In the genomic region with DNA sequence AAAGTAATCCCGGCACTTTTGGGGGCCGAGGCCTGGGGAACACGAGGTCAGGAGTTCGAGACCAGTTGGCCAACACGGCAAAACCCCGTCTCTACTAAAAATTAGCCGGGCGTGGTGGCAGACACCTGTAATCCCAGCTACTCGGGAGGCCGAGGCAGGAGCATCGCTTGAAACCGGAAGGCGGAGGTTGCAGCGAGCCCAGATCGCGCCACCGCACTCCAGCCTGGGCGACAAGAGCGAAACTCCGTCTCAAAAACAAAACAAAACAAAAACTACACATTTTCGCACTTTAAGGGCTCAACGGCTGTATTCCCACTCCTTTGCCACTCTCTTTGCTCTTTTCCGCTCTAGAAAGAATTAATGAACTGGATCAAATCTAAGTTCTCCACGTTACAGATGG, we compare ENCODE assay signal across 8 cellular contexts. TPM values are rescaled to one million over a fixed set of nuclear protein-coding genes. Genes with fewer than 3 reads are reported as not detected.
DNase-seq lines count a peak whose midpoint lies in the region; ATAC-seq and TF ChIP-seq lines count a peak whose summit lies in the region.

No MANE protein-coding gene starts in this region.

- intact Hi-C loops in heart left ventricle (cut with DNase I) = loop anchor here in 6 of 10 donors (2.0 to 5.0 kb wide), 3 partner anchors 46 to 53 kb away; a partner anchor contains a TSS
- intact Hi-C loops in left cardiac atrium (cut with DNase I) = loop anchor here in 1 of 2 donors (10.0 kb wide), 1 partner anchor 49 kb away; a partner anchor contains a TSS

- no peaks in the 10 kb centered on the region for H3K9me3 ChIP-seq in heart left ventricle
- no peaks in the 10 kb centered on the region for H3K9me3 ChIP-seq in mesodermal cell (ENCODE audit: control insufficient read depth, low read length)

- H3K4me1 ChIP-seq in heart left ventricle (peaks cover 0 to 34% (median 15%) of the 10 kb centered on the region in 12 donors), mesodermal cell (ENCODE audit: control insufficient read depth, insufficient read depth, low read length, poor library complexity, severe bottlenecking) (peaks cover 8% of the 10 kb centered on the region), urinary bladder (ENCODE audit: insufficient read depth) (no peaks in the 10 kb centered on the region)

- H3K27ac ChIP-seq in heart left ventricle = peak overlapping the region; percentile 2 to 98 (median 92)
- peak overlapping the region; percentile 92 for H3K27ac ChIP-seq in brain microvascular endothelial cell
- peak overlapping the region; percentile 95 for H3K27ac ChIP-seq in mesodermal cell (ENCODE audit: low read depth, low read length, severe bottlenecking)
- no peak overlapping the region for H3K27ac ChIP-seq in urinary bladder (ENCODE audit: low read depth)

- no peak for ATAC-seq in heart left ventricle
- no peak for ATAC-seq in left cardiac atrium
- no peak for ATAC-seq in HG03196 (IDR thresholded peaks at IDR 0.05; ENCODE audit: unreplicated experiment)

- DNase-seq in heart left ventricle (peak in 1 of 5 donors; percentile 9), left cardiac atrium (no peak), brain microvascular endothelial cell (no peak), NCI-H146 treated with DMSO at 0.1 percent for 48 hours (lab: John Stamatoyannopoulos, UW; ENCODE audit: unreplicated experiment) (no peak)
- DNase-seq in activated CD4-positive, alpha-beta T cell treated with anti-CD3 and anti-CD28 coated beads, Interleukin-2, amount 50 U/mL, for 4 hours = no peak

- 91 to 93% (median 92%) methylated on average over 24 of the region's 24 CpGs for WGBS in heart left ventricle, 4 donors
- 88 to 95% methylated on average over 18 to 24 of the region's 24 CpGs for WGBS in mesodermal cell (ENCODE audit: insufficient coverage in 2 of 2), 2 experiments
- 91% methylated on average over 24 of the region's 24 CpGs for WGBS in urinary bladder

- H3K36me3 ChIP-seq in heart left ventricle (peaks cover 4 to 23% (median 21%) of the 10 kb centered on the region in 9 donors), brain microvascular endothelial cell (replicated peaks) (peaks cover 10% of the 10 kb centered on the region), mesodermal cell (ENCODE audit: control insufficient read depth, insufficient read depth, low read length) (peaks cover 29% of the 10 kb centered on the region), urinary bladder (ENCODE audit: insufficient read depth) (no peaks in the 10 kb centered on the region)

- H3K27me3 ChIP-seq in heart left ventricle (no peaks in the 10 kb centered on the region), brain microvascular endothelial cell (replicated peaks) (no peaks in the 10 kb centered on the region)

- TF ChIP-seq POLR2A in heart left ventricle (IDR thresholded peaks at IDR 0.05) = no peak

- TF ChIP-seq CTCF in heart left ventricle (IDR thresholded peaks at IDR 0.05) = no peak
- no peak for TF ChIP-seq CTCF in brain microvascular endothelial cell (IDR thresholded peaks at IDR 0.05; ENCODE audit: low read depth, low read length, missing control alignments)

- in situ Hi-C loops in brain microvascular endothelial cell (cut with HindIII; ENCODE audit: low pct_ligation_motif_present, low sequenced_read_pairs) = no loop called here

- H3K4me3 ChIP-seq in heart left ventricle = peak overlapping the region in 11 of 12 donors; percentile 47 to 98 (median 86)
- peak overlapping the region; percentile 85 for H3K4me3 ChIP-seq in brain microvascular endothelial cell (ENCODE audit: low read depth, low read length)
- peak overlapping the region; percentile 78 for H3K4me3 ChIP-seq in mesodermal cell (ENCODE audit: extremely low read depth, insufficient read depth, low read length, poor library complexity, severe bottlenecking)
- H3K4me3 ChIP-seq in urinary bladder (ENCODE audit: low read depth, low read length) = peak overlapping the region; percentile 61

RNA-seq across cellular contexts. Expression of a gene that starts 0.8 kb away (rescaled TPM):
- 10 to 100 TPM in 6 of 9 donors, 1 to 10 TPM in 3; 5.4 to 14.7 (median 11.1) TPM for total RNA-seq in heart left ventricle
- polyA plus RNA-seq in heart left ventricle = 10 to 100 TPM in 1 of 2 donors, 1 to 10 TPM in 1; 6.8 to 14.4 TPM
- total RNA-seq in left cardiac atrium = 10 to 100 TPM; 15.6 to 16.1 TPM
- 21.6 TPM for polyA plus RNA-seq in mesodermal cell (2013, experiment 1 of 2)
- polyA plus RNA-seq in mesodermal cell (2013, experiment 2 of 2) = 28.7 TPM
- total RNA-seq in urinary bladder = 51.4 TPM
- polyA plus RNA-seq in urinary bladder = 11.4 TPM

RNA-seq across cellular contexts. Expression of a gene that starts 15.8 kb away (rescaled TPM):
- total RNA-seq in heart left ventricle (1 to 10 TPM in 1 of 9 donors, under 1 TPM in 3, not detected in 5; 0.13 to 1.0 (median 0.40) TPM), left cardiac atrium (1 to 10 TPM in 1 of 2 donors, under 1 TPM in 1; 0.81 to 2.3 TPM), urinary bladder (0.69 TPM)
- polyA plus RNA-seq in heart left ventricle (under 1 TPM; 0.03 to 0.11 TPM), urinary bladder (0.13 TPM)
- 0.44 TPM for polyA plus RNA-seq in mesodermal cell (2013, experiment 1 of 2)
- 0.15 TPM for polyA plus RNA-seq in mesodermal cell (2013, experiment 2 of 2)

RNA-seq across cellular contexts. Expression of a gene that starts 53.5 kb away (rescaled TPM):
- total RNA-seq in heart left ventricle = 10 to 100 TPM; 35.9 to 64.7 (median 56.0) TPM
- polyA plus RNA-seq in heart left ventricle = 10 to 100 TPM; 18.7 to 26.8 TPM
- 10 to 100 TPM; 32.1 to 42.4 TPM for total RNA-seq in left cardiac atrium
- 60.7 TPM for polyA plus RNA-seq in mesodermal cell (2013, experiment 1 of 2)
- polyA plus RNA-seq in mesodermal cell (2013, experiment 2 of 2) = 61.0 TPM
- total RNA-seq in urinary bladder = 154 TPM
- 36.7 TPM for polyA plus RNA-seq in urinary bladder
